1 cellular context compared by ENCODE assay signal in genomic region chr3:37504583-37505357, GRCh38.
TF ChIP-seq lines count a peak whose summit lies in the region.

No MANE protein-coding gene starts in this region.

TF ChIP-seq in K562, 482 proteins besides CTCF, POLR2A, EP300 and RAD21:
- TF ChIP-seq ZNF785 (CRISPR knock-in tag; IDR thresholded peaks at IDR 0.05), result no peak
